Comparison of ENCODE assay signal across 1 cellular context in genomic region chr15:88401269-88401971, GRCh38.
TF ChIP-seq lines count a peak whose summit lies in the region.

No MANE protein-coding gene starts in this region.

TF ChIP-seq in GM23338, 12 proteins besides CTCF, POLR2A, EP300 and RAD21 (continued from another document):
- no peak for TF ChIP-seq ZNF462 (CRISPR knock-in tag; IDR thresholded peaks at IDR 0.05)
- TF ChIP-seq REST (IDR thresholded peaks at IDR 0.05; ENCODE audit: unreplicated experiment), result no peak
- TF ChIP-seq EZH2phosphoT487 (IDR thresholded peaks at IDR 0.05; ENCODE audit: unreplicated experiment), result no peak
- no peak for TF ChIP-seq POLR2AphosphoS5 (IDR thresholded peaks at IDR 0.05; ENCODE audit: low read depth)
TF ChIP-seq in GM23338: peak in this region for 0.
